8 cellular contexts compared by ENCODE assay signal in genomic region chr12:16347391-16348298, GRCh38. TPM values are rescaled to one million over a fixed set of nuclear protein-coding genes. Genes with fewer than 3 reads are reported as not detected.
A peak's percentile ranks its signal among the peaks of the same experiment; 100 is the strongest.
DNase-seq lines count a peak whose midpoint lies in the region; ATAC-seq, FAIRE-seq and TF ChIP-seq lines count a peak whose summit lies in the region.

TSS of gene MGST1 (plus strand) at chr12:16347645. CDS start at chr12:16354253, 6,608 bp downstream.

- H2AFZ ChIP-seq in H1 (ENCODE audit: low read length): peak within 1 kb of the TSS; percentile 97

- H4K8ac ChIP-seq in H1 (ENCODE audit: extremely low read depth, insufficient read depth, low read length): no peak within 1 kb of the TSS; the same call in 1 of the 2 replicates

- peak within 1 kb of the TSS; percentile 36 for H3K56ac ChIP-seq in H1 (replicated peaks; ENCODE audit: insufficient read length, low read depth, low read length)

- peak within 1 kb of the TSS; percentile 72 to 97 (median 90) for H3K4me3 ChIP-seq in H1 (ENCODE audit: extremely low read depth in 1 of 4, insufficient read depth in 2 of 4, low read depth in 3 of 4, low read length in 4 of 4)
- H3K4me3 ChIP-seq in lower lobe of right lung: peak within 1 kb of the TSS; percentile 64
- peak within 1 kb of the TSS; percentile 12 to 55 (median 46) for H3K4me3 ChIP-seq in transverse colon

- peak within 1 kb of the TSS; percentile 67 to 93 (median 88) for H3K9ac ChIP-seq in H1 (replicated peaks in 1 of 4; ENCODE audit: extremely low read depth in 1 of 4, low read depth in 3 of 4, low read length in 3 of 4)

- in situ Hi-C loops in transverse colon (cut with MboI; ENCODE audit: low pct_ligation_motif_present in 1 of 4, low pct_unique_long_range_greater_than_20kb in 1 of 4, low sequenced_read_pairs in 3 of 4): no loop called here

- no peak within 1 kb of the TSS for H3K4ac ChIP-seq in H1 (replicated peaks; ENCODE audit: insufficient read length, low read depth, low read length)

- H2BK20ac ChIP-seq in H1 (ENCODE audit: low read length): no peak within 1 kb of the TSS

- ATAC-seq in GM18511 (IDR thresholded peaks at IDR 0.05; ENCODE audit: unreplicated experiment) (peak; percentile 58), HG03108 (IDR thresholded peaks at IDR 0.05; ENCODE audit: unreplicated experiment) (peak; percentile 55), lower lobe of right lung (peak; percentile 93 to 95)

- H3K4me2 ChIP-seq in H1 (ENCODE audit: insufficient read depth in 1 of 2, low read depth in 2 of 2, low read length in 2 of 2): peak within 1 kb of the TSS; percentile 84 to 99

- CTCF ChIA-PET in H1 (lab: Charles Lee; ENCODE audit: partially characterized antibody): interaction anchor here (1.0 to 1.4 kb wide), 3 partner anchors 12 to 338 kb away, joined by 3 to 4 read pairs (median 3); no protein-coding TSS in a partner anchor

- no peak for TF ChIP-seq RAD21 in H1 (IDR thresholded peaks at IDR 0.05 in 1 of 2, conservative IDR thresholded peaks at IDR 0.05 in 1 of 2; ENCODE audit: low read depth in 2 of 2, low read length in 2 of 2)

- H4K20me1 ChIP-seq in H1 (replicated peaks in 1 of 2; ENCODE audit: control insufficient read depth in 1 of 2, insufficient read depth in 2 of 2, low read length in 2 of 2): peaks cover 4 to 15% of the 10 kb centered on the region in 2 experiments

- H3K36me3 ChIP-seq in H1 (ENCODE audit: control insufficient read depth in 2 of 4, insufficient read depth in 4 of 4, low read length in 3 of 4) (peaks cover 0 to 13% (median 4%) of the 10 kb centered on the region in 4 experiments; a peak in 5 of 8 replicates), lower lobe of right lung (no peaks in the 10 kb centered on the region), transverse colon (no peaks in the 10 kb centered on the region)

- intact Hi-C loops in lower lobe of right lung (cut with DNase I): no loop called here
- intact Hi-C loops in transverse colon (cut with DNase I; ENCODE audit: low total_unique reads): no loop called here

- peak within 1 kb of the TSS; percentile 16 for H2BK120ac ChIP-seq in H1 (replicated peaks; ENCODE audit: low read depth, low read length)

- no peak within 1 kb of the TSS for H3K23ac ChIP-seq in H1 (ENCODE audit: insufficient read length)

- TF ChIP-seq POLR2A in H1 (IDR thresholded peaks at IDR 0.05; ENCODE audit: control extremely low read depth in 1 of 2, low read depth in 2 of 2, low read length in 2 of 2) (peak; percentile 89 to 90), transverse colon (IDR thresholded peaks at IDR 0.05) (peak; percentile 86)

- H3K27ac ChIP-seq in H1 (ENCODE audit: low read depth, low read length) (peak within 1 kb of the TSS; percentile 79), lower lobe of right lung (peak within 1 kb of the TSS; percentile 84), transverse colon (peak within 1 kb of the TSS; percentile 77 to 88 (median 82))

- H3K9me3 ChIP-seq in H1 (ENCODE audit: insufficient read depth in 2 of 2, low read depth in 1 of 2, low read length in 1 of 2) (no peaks in the 10 kb centered on the region), lower lobe of right lung (no peaks in the 10 kb centered on the region), transverse colon (no peaks in the 10 kb centered on the region)

- H3K4me1 ChIP-seq in H1 (replicated peaks in 1 of 4; ENCODE audit: control insufficient read depth in 3 of 4, insufficient read depth in 4 of 4, low read length in 3 of 4) (peaks cover 2 to 7% (median 7%) of the 10 kb centered on the region in 4 experiments; a peak in 5 of 7 replicates), lower lobe of right lung (peaks cover 31% of the 10 kb centered on the region), transverse colon (peaks cover 0 to 49% (median 20%) of the 10 kb centered on the region in 4 donors)

- peak within 1 kb of the TSS; percentile 72 for H3K18ac ChIP-seq in H1 (ENCODE audit: extremely low read depth, low read length)

- peaks cover 10% of the 10 kb centered on the region; the same call in 1 of the 2 replicates for H3K23me2 ChIP-seq in H1 (ENCODE audit: low read depth, low read length)

- H3K79me1 ChIP-seq in H1 (ENCODE audit: low read depth, low read length): no peaks in the 10 kb centered on the region; the same call in 1 of the 2 replicates

- peak within 1 kb of the TSS; percentile 34 for H2AK5ac ChIP-seq in H1 (ENCODE audit: low read depth, low read length)

- peaks cover 22 to 60% of the 10 kb centered on the region in 2 experiments for H3K79me2 ChIP-seq in H1 (ENCODE audit: control insufficient read depth in 1 of 2, insufficient read depth in 2 of 2, low read length in 2 of 2)

- no peak within 1 kb of the TSS for H2BK12ac ChIP-seq in H1 (ENCODE audit: low read depth, low read length)

- peak within 1 kb of the TSS; percentile 69 for H4K5ac ChIP-seq in H1 (ENCODE audit: insufficient read length, low read depth, low read length)

- peak within 1 kb of the TSS; percentile 49 for H4K91ac ChIP-seq in H1 (replicated peaks; ENCODE audit: insufficient read length, low read length)

- no peaks in the 10 kb centered on the region for H3K27me3 ChIP-seq in H1 (replicated peaks in 1 of 4; ENCODE audit: control insufficient read depth in 3 of 4, extremely low read depth in 1 of 4, insufficient read depth in 3 of 4, low read length in 3 of 4)
- no peaks in the 10 kb centered on the region for H3K27me3 ChIP-seq in lower lobe of right lung (ENCODE audit: low read depth)
- no peaks in the 10 kb centered on the region for H3K27me3 ChIP-seq in transverse colon

- peak; percentile 88 for FAIRE-seq in H1 (lab: Jason Lieb, UNC)

- POLR2A ChIA-PET in H1 (lab: Charles Lee; ENCODE audit: partially characterized antibody): interaction anchor here (0.9 to 1.3 kb wide), 2 partner anchors 12 to 180 kb away, joined by 3 to 6 read pairs; no protein-coding TSS in a partner anchor

- no peak within 1 kb of the TSS for H2BK15ac ChIP-seq in H1 (ENCODE audit: low read length)

- DNase-seq in NOMO-1 treated with DMSO at 0.1 percent for 48 hours (lab: John Stamatoyannopoulos, UW; ENCODE audit: unreplicated experiment): peak; percentile 82
- peak; percentile 73 to 87 for DNase-seq in H1 (ENCODE audit: low read depth in 1 of 2, low spot score in 2 of 2)
- peak; percentile 90 for DNase-seq in lower lobe of right lung
- DNase-seq in transverse colon: peak; percentile 77
- no peak for DNase-seq in NCI-H1694 treated with DMSO at 0.1 percent for 48 hours (lab: John Stamatoyannopoulos, UW)
- no peak for DNase-seq in stimulated activated CD4-positive, alpha-beta T cell treated with anti-CD3 and anti-CD28 coated beads, Interleukin-2, amount 100 ng/mL, for 48 hours

- peak in 1 of 2 experiments; percentile 18; a peak in 1 of 3 replicates for TF ChIP-seq EP300 in H1 (IDR thresholded peaks at IDR 0.05; ENCODE audit: borderline replicate concordance in 1 of 2, low read depth in 2 of 2, low read length in 2 of 2)
- no peak for TF ChIP-seq EP300 in transverse colon (IDR thresholded peaks at IDR 0.05; ENCODE audit: low read depth)

- 3% methylated on average over 21 of the region's 31 CpGs; no CpG with 5 or more reads in 1 of the 2 experiments for WGBS in H1 (ENCODE audit: extremely low coverage in 1 of 2, insufficient coverage in 1 of 2, insufficient read length in 1 of 2, insufficient replicate concordance in 2 of 2, low coverage in 1 of 2, low lambda C conversion rate in 2 of 2, missing lambda C conversion rate in 1 of 2), 2 experiments
- 9 to 12% methylated on average over 11 to 31 of the region's 31 CpGs for WGBS in transverse colon (ENCODE audit: low coverage in 1 of 2), 2 donors

- TF ChIP-seq CTCF in H1 (IDR thresholded peaks at IDR 0.05; ENCODE audit: control extremely low read depth in 1 of 3, insufficient read depth in 1 of 3, low read depth in 1 of 3, low read length in 3 of 3) (no peak), lower lobe of right lung (IDR thresholded peaks at IDR 0.05) (no peak), transverse colon (IDR thresholded peaks at IDR 0.05) (no peak)

- H2BK5ac ChIP-seq in H1 (ENCODE audit: low read depth, low read length): peak within 1 kb of the TSS; percentile 87

- no peak within 1 kb of the TSS for H3K14ac ChIP-seq in H1 (ENCODE audit: insufficient read length)

TF ChIP-seq in H1, 55 proteins besides CTCF, POLR2A, EP300 and RAD21 (continues in another document):
- no peak for TF ChIP-seq KDM4A (IDR thresholded peaks at IDR 0.05; ENCODE audit: low read depth, low read length, severe bottlenecking)
- TF ChIP-seq YY1 (IDR thresholded peaks at IDR 0.05; ENCODE audit: low read depth, low read length): 0 out of 2 replicates have a peak, but pooled peaks have one; percentile 16
- TF ChIP-seq NANOG (IDR thresholded peaks at IDR 0.05; ENCODE audit: insufficient read depth, low read depth, low read length, poor library complexity, severe bottlenecking): peak; percentile 53
- no peak for TF ChIP-seq SIRT6 (IDR thresholded peaks at IDR 0.05; ENCODE audit: low read length)
- no peak for TF ChIP-seq RFX5 (IDR thresholded peaks at IDR 0.05; ENCODE audit: borderline replicate concordance, low read depth, low read length)
- TF ChIP-seq SP1 (IDR thresholded peaks at IDR 0.05; ENCODE audit: low read depth, low read length): peak; percentile 54; the same call in 1 of the 2 replicates
- peak; percentile 56 for TF ChIP-seq MAX (IDR thresholded peaks at IDR 0.05)
- peak; percentile 22; the same call in 1 of the 2 replicates for TF ChIP-seq E2F6 (IDR thresholded peaks at IDR 0.05)

RNA-seq across cellular contexts. Expression of gene MGST1, which starts in this region (rescaled TPM):
- total RNA-seq in H1 (2021; fragmentation: NEBNext Ultra II Directional; extraction: Animal tissue kit (Norgen Biotek cat#: 25700)): 414 and 442 TPM in 2 replicates
- 268 and 478 TPM in 2 replicates for polyA plus RNA-seq in H1 (2011; rRNA removed)
- polyA plus RNA-seq in H1 (2011; cell fraction: cytosol; rRNA removed): 425 TPM
- 325 TPM for polyA plus RNA-seq in H1 (2011; cell fraction: nucleus; rRNA removed)
- polyA plus RNA-seq in H1 (2012, experiment 1 of 2): 347 to 444 TPM (median 418 TPM) in 4 replicates
- 290 TPM for polyA plus RNA-seq in H1 (2012, experiment 2 of 2)
- 1,637 TPM for polyA plus RNA-seq in H1 (2013, experiment 1 of 2)
- polyA plus RNA-seq in H1 (2013, experiment 2 of 2): 2,282 TPM
- polyA minus RNA-seq in H1 (2011; rRNA and poly(A)+ RNA removed): 253 and 278 TPM in 2 replicates
- 155 TPM for polyA minus RNA-seq in H1 (2011; cell fraction: cytosol; rRNA and poly(A)+ RNA removed)
- 160 TPM for polyA minus RNA-seq in H1 (2011; cell fraction: nucleus; rRNA and poly(A)+ RNA removed)
- 341 TPM for total RNA-seq in lower lobe of right lung
- 1,000 to 10,000 TPM in 1 of 4 donors, 100 to 1,000 TPM in 2, 10 to 100 TPM in 1; 58.7 to 1,102 (median 246) TPM for total RNA-seq in transverse colon

Comparison
In these comparisons a context has a peak if more than half of its experiments do, and no peak if none do; other contexts are left out.
1. DNase-seq: peak in NOMO-1 treated with DMSO at 0.1 percent for 48 hours (single experiment), H1 (2 of 2), lower lobe of right lung (single experiment) and transverse colon (single experiment); none in NCI-H1694 treated with DMSO at 0.1 percent for 48 hours (single experiment) and stimulated activated CD4-positive, alpha-beta T cell treated with anti-CD3 and anti-CD28 coated beads, Interleukin-2, amount 100 ng/mL, for 48 hours (0 of 2).
2. Peak in every context shown above with its lines, with median percentiles within 50 percentile points of each other: ATAC-seq, H3K27ac ChIP-seq and H3K4me3 ChIP-seq.